1 cellular context compared by ENCODE assay signal in the genomic region with DNA sequence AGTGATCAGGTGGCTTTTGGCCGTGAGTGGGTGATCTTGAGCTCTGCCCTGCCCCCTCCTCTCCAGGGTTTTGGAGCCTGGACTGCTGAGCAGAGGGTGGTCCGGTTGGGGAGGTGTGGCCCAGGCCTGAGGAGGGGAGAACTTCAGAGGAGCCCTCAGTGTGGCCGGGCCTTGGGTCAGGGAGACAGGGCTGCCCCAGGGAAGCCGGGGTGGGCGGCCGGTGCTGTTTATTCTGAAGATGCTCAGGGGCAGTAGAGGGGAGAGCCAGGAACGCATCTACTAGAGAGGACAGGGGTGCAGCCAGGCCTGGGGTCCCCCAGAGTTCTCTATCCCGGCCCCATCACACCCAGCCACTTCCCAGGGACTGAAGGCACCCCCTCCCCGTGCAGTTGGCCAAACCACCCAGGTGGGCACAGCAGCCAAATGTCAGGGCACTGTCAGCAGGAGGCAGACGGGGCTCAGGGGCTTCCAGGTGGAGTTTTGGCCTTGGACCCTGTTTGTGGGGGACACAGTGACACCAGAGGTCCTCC.
A peak's percentile ranks its signal among the peaks of the same experiment; 100 is the strongest.
TF ChIP-seq lines count a peak whose summit lies in the region.

No MANE protein-coding gene starts in this region.

TF ChIP-seq in HEK293, 187 proteins besides CTCF, POLR2A, EP300 and RAD21 (continued from another document):
- TF ChIP-seq, protein P1, sequence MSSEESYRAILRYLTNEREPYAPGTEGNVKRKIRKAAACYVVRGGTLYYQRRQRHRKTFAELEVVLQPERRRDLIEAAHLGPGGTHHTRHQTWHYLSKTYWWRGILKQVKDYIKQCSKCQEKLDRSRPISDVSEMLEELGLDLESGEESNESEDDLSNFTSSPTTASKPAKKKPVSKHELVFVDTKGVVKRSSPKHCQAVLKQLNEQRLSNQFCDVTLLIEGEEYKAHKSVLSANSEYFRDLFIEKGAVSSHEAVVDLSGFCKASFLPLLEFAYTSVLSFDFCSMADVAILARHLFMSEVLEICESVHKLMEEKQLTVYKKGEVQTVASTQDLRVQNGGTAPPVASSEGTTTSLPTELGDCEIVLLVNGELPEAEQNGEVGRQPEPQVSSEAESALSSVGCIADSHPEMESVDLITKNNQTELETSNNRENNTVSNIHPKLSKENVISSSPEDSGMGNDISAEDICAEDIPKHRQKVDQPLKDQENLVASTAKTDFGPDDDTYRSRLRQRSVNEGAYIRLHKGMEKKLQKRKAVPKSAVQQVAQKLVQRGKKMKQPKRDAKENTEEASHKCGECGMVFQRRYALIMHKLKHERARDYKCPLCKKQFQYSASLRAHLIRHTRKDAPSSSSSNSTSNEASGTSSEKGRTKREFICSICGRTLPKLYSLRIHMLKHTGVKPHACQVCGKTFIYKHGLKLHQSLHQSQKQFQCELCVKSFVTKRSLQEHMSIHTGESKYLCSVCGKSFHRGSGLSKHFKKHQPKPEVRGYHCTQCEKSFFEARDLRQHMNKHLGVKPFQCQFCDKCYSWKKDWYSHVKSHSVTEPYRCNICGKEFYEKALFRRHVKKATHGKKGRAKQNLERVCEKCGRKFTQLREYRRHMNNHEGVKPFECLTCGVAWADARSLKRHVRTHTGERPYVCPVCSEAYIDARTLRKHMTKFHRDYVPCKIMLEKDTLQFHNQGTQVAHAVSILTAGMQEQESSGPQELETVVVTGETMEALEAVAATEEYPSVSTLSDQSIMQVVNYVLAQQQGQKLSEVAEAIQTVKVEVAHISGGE (tag by site-specific recombination; conservative IDR thresholded peaks at IDR 0.05; ENCODE audit: low read depth), result no peak
- TF ChIP-seq ZNF175 (tag by site-specific recombination; IDR thresholded peaks at IDR 0.05) (no peak), ZNF707 (tag by site-specific recombination; IDR thresholded peaks at IDR 0.05) (no peak), KLF10 (tag by site-specific recombination; IDR thresholded peaks at IDR 0.05) (no peak), ZSCAN23 (tag by site-specific recombination; IDR thresholded peaks at IDR 0.05) (no peak), HOXC10 (CRISPR knock-in tag; IDR thresholded peaks at IDR 0.05) (no peak), ZNF510 (tag by site-specific recombination; IDR thresholded peaks at IDR 0.05; ENCODE audit: insufficient replicate concordance) (no peak), ZFP37 (tag by site-specific recombination; IDR thresholded peaks at IDR 0.05) (no peak), ZNF335 (tag by site-specific recombination; conservative IDR thresholded peaks at IDR 0.05) (0 out of 2 replicates have a peak, but pooled peaks have one; percentile 7), ZNF544 (tag by site-specific recombination; IDR thresholded peaks at IDR 0.05) (no peak), FEZF1 (tag by site-specific recombination; IDR thresholded peaks at IDR 0.05) (no peak), ZNF792 (tag by site-specific recombination; IDR thresholded peaks at IDR 0.05) (no peak), ZNF24 (tag by site-specific recombination; IDR thresholded peaks at IDR 0.05) (no peak), ZNF19 (tag by site-specific recombination; IDR thresholded peaks at IDR 0.05; ENCODE audit: low read depth) (no peak), KLF9 (tag by site-specific recombination; IDR thresholded peaks at IDR 0.05; ENCODE audit: low read depth) (no peak), ZSCAN16 (tag by site-specific recombination; IDR thresholded peaks at IDR 0.05) (no peak), ZNF341 (tag by site-specific recombination; IDR thresholded peaks at IDR 0.05; ENCODE audit: low read depth) (peak; percentile 20; the same call in 1 of the 2 replicates), ZFP69B (tag by site-specific recombination; IDR thresholded peaks at IDR 0.05) (no peak), ZNF621 (tag by site-specific recombination; IDR thresholded peaks at IDR 0.05) (no peak), SP2 (tag by site-specific recombination; IDR thresholded peaks at IDR 0.05) (peak; percentile 21)
- TF ChIP-seq, protein P2, sequence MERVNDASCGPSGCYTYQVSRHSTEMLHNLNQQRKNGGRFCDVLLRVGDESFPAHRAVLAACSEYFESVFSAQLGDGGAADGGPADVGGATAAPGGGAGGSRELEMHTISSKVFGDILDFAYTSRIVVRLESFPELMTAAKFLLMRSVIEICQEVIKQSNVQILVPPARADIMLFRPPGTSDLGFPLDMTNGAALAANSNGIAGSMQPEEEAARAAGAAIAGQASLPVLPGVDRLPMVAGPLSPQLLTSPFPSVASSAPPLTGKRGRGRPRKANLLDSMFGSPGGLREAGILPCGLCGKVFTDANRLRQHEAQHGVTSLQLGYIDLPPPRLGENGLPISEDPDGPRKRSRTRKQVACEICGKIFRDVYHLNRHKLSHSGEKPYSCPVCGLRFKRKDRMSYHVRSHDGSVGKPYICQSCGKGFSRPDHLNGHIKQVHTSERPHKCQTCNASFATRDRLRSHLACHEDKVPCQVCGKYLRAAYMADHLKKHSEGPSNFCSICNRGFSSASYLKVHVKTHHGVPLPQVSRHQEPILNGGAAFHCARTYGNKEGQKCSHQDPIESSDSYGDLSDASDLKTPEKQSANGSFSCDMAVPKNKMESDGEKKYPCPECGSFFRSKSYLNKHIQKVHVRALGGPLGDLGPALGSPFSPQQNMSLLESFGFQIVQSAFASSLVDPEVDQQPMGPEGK (tag by site-specific recombination; IDR thresholded peaks at IDR 0.05), result peak; percentile 32; the same call in 1 of the 2 replicates
- TF ChIP-seq, protein P3, sequence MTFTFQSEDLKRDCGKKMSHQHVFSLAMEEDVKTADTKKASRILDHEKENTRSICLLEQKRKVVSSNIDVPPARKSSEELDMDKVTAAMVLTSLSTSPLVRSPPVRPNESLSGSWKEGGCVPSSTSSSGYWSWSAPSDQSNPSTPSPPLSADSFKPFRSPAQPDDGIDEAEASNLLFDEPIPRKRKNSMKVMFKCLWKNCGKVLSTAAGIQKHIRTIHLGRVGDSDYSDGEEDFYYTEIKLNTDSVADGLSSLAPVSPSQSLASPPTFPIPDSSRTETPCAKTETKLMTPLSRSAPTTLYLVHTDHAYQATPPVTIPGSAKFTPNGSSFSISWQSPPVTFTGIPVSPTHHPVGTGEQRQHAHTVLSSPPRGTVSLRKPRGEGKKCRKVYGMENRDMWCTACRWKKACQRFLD (tag by site-specific recombination; IDR thresholded peaks at IDR 0.05), result no peak
- TF ChIP-seq, protein P4, sequence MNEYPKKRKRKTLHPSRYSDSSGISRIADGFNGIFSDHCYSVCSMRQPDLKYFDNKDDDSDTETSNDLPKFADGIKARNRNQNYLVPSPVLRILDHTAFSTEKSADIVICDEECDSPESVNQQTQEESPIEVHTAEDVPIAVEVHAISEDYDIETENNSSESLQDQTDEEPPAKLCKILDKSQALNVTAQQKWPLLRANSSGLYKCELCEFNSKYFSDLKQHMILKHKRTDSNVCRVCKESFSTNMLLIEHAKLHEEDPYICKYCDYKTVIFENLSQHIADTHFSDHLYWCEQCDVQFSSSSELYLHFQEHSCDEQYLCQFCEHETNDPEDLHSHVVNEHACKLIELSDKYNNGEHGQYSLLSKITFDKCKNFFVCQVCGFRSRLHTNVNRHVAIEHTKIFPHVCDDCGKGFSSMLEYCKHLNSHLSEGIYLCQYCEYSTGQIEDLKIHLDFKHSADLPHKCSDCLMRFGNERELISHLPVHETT (tag by site-specific recombination; IDR thresholded peaks at IDR 0.05), result no peak
- TF ChIP-seq, protein P5, sequence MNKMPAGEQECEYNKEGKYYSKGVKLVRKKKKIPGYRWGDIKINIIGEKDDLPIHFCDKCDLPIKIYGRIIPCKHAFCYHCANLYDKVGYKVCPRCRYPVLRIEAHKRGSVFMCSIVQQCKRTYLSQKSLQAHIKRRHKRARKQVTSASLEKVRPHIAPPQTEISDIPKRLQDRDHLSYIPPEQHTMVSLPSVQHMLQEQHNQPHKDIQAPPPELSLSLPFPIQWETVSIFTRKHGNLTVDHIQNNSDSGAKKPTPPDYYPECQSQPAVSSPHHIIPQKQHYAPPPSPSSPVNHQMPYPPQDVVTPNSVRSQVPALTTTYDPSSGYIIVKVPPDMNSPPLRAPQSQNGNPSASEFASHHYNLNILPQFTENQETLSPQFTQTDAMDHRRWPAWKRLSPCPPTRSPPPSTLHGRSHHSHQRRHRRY (tag by site-specific recombination; IDR thresholded peaks at IDR 0.05), result no peak
